8 cellular contexts compared by ENCODE assay signal in the genomic region with DNA sequence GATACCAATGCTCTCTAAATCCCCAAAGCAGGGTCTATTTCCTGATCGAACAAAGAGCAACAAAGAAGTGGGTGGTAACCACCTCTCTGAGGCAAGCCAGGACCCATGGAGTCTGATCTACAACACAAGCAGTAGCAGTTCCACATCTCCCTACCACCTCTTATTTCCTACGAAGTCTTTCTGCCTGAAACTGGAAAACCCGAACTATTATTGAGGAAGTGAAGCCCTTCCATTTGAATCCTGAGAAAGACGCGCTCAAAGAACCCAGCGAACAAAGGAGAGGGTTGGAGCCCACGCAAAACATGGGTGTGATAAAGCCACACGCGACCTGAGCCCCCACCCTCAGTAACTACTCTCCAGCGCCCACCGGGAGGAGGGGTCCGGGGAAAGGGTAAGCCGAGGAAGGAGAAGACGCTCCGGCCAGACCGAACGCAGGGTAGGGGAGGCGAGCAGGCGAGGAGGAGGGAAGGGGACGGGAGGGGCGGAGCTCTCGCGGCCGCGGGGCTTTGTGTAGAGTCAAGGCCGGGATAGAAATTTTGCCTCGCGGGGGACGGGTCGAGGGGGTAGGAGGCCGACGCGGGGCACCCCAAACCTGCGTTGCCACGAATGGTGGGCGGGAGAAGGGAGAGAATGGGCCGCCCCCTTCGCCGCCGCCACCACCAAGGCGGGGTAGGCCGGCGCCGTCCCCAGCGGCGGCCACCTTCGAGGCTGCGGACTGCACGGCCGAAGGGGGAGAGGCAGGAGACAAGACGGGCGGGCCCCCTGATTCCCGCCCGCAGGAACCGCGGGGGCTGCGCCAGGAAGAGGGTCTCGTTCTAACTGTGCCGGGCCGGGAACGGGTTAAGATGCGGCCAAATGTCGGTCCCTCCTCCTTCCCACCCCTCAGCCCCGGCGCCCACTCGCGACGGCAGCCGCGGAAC. TPM values are rescaled to one million over a fixed set of nuclear protein-coding genes. Genes with fewer than 3 reads are reported as not detected.
DNase-seq lines count a peak whose midpoint lies in the region; ATAC-seq and TF ChIP-seq lines count a peak whose summit lies in the region.

No MANE protein-coding gene starts in this region.

- H3K36me3 ChIP-seq in Peyer's patch (no peaks in the 10 kb centered on the region), neural progenitor cell (no peaks in the 10 kb centered on the region)

- DNase-seq in CD1c-positive myeloid dendritic cell (ENCODE audit: extremely low spot score) (peak; percentile 85), Peyer's patch (peak; percentile 53 to 74 (median 74)), activated gamma-delta T cell treated with Interleukin-2 at 50 U/mL for 16 hours (peak; percentile 49), foreskin melanocyte (peak; percentile 42), neural progenitor cell (ENCODE audit: low spot score) (peak; percentile 80), substantia nigra (lab: John Stamatoyannopoulos, UW) (peak in 42 of 49 donors; percentile 5 to 73 (median 42))

- H3K27me3 ChIP-seq in Peyer's patch = no peaks in the 10 kb centered on the region
- H3K27me3 ChIP-seq in neural progenitor cell = no peaks in the 10 kb centered on the region

- no peaks in the 10 kb centered on the region for H3K27me3 Mint-ChIP-seq in neural progenitor cell (ENCODE audit: insufficient read depth, low read depth)

- peaks cover 35% of the 10 kb centered on the region for H3K36me3 Mint-ChIP-seq in neural progenitor cell

- peak overlapping the region; percentile 100 for H3K27ac Mint-ChIP-seq in neural progenitor cell

- peak overlapping the region; percentile 91 for H2AFZ ChIP-seq in neural progenitor cell (replicated peaks)

- peak overlapping the region; percentile 98 for H3K4me2 ChIP-seq in neural progenitor cell

- H3K9me3 ChIP-seq in Peyer's patch (no peaks in the 10 kb centered on the region), neural progenitor cell (ENCODE audit: low read depth) (no peaks in the 10 kb centered on the region)

- TF ChIP-seq POLR2A in Peyer's patch (IDR thresholded peaks at IDR 0.05) = no peak

- peak overlapping the region; percentile 89 to 94 (median 90) for H3K27ac ChIP-seq in Peyer's patch
- peak overlapping the region; percentile 94 for H3K27ac ChIP-seq in neural progenitor cell
- peak overlapping the region; percentile 92 for H3K27ac ChIP-seq in substantia nigra (ENCODE audit: low read depth, low read length, poor library complexity, severe bottlenecking)

- H3K4me3 ChIP-seq in Peyer's patch = peak overlapping the region; percentile 81 to 93 (median 90)
- H3K4me3 ChIP-seq in neural progenitor cell = peak overlapping the region; percentile 94

- peak overlapping the region; percentile 96 for H3K4me3 Mint-ChIP-seq in neural progenitor cell

- peak overlapping the region; percentile 93 for H3K9ac ChIP-seq in neural progenitor cell

- no peak for TF ChIP-seq CTCF in Peyer's patch (IDR thresholded peaks at IDR 0.05)
- no peak for TF ChIP-seq CTCF in neural progenitor cell (IDR thresholded peaks at IDR 0.05)

- peak; percentile 44 for ATAC-seq in GM19395 (IDR thresholded peaks at IDR 0.05; ENCODE audit: unreplicated experiment)
- ATAC-seq in HG03460 (IDR thresholded peaks at IDR 0.05; ENCODE audit: unreplicated experiment) = peak; percentile 37

- peaks cover 24% of the 10 kb centered on the region for H3F3A ChIP-seq in neural progenitor cell (ENCODE audit: low read depth)

- peaks cover 30% of the 10 kb centered on the region for H3K9me3 Mint-ChIP-seq in neural progenitor cell

- peaks cover 72% of the 10 kb centered on the region for H3K79me2 ChIP-seq in neural progenitor cell (ENCODE audit: low read depth)

- H3K4me1 ChIP-seq in Peyer's patch (peaks cover 0 to 29% (median 4%) of the 10 kb centered on the region in 4 donors), neural progenitor cell (peaks cover 20% of the 10 kb centered on the region)

- peaks cover 23% of the 10 kb centered on the region for H3K4me1 Mint-ChIP-seq in neural progenitor cell

- H4K20me1 ChIP-seq in neural progenitor cell (ENCODE audit: low read depth) = peaks cover 49% of the 10 kb centered on the region

RNA-seq across cellular contexts. Expression of gene HDAC2, which starts 0.8 kb away (rescaled TPM):
- total RNA-seq in Peyer's patch (10 to 100 TPM; 29.6 to 49.5 (median 43.8) TPM), neural progenitor cell (ENCODE audit: low replicate concordance) (328 and 429 TPM in 2 replicates)

Comparison
In these comparisons a context has a peak if more than half of its experiments do, and no peak if none do; other contexts are left out.
1. Peak in every context shown above with its lines: DNase-seq, ATAC-seq, H3K4me3 ChIP-seq and H3K27ac ChIP-seq.